Comparison of ENCODE assay signal across 21 cellular contexts in the genomic region with DNA sequence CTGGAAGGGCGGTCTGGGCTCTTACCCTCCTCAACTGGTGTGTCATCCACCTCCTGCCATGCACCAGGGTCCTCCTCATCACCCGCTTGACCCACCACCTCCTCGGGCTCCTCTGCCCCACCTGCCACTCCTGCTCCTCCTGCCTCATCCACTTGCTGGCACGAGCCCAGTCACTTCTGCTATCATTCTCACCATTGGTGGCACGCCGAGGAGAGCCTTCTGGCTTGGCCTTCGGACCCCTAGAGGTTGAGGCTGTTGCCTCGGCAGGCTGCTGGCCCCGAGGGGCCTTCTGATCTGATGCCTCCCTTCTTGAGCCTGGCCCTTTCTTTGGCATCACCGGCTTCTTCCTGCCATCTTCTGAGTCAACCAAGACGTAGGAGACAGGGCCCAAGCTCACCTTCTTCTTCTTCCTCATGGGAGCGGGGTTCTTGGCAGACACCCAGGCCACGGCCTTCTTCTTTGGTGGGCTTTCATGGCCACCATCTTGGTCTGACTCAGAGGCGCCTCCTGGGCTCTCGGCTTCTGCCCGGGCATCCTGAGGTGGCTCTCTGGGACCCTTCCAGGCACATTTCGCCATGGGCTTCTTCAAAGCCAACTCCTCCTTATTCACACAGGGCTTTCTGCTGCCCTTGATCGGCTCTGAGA. TPM values are rescaled to one million over a fixed set of nuclear protein-coding genes. Genes with fewer than 3 reads are reported as not detected.
DNase-seq lines count a peak whose midpoint lies in the region; ATAC-seq and TF ChIP-seq lines count a peak whose summit lies in the region.
"Had no signal": no experiment of that assay in that cellular context is flagged by ENCODE, and none has a peak within 500 bp of the region (broad histone marks: within the 10 kb centered on the region; RNA-seq: fewer than 3 reads in every experiment).

No MANE protein-coding gene starts in this region.

- H3K27me3 Mint-ChIP-seq in central memory CD8-positive, alpha-beta T cell = peaks cover 79% of the 10 kb centered on the region

- DNase-seq in RWPE1 (ENCODE audit: low spot score) (no peak), upper lobe of right lung (peak; percentile 62), HCEC 1CT (no peak), dedifferentiated amniotic fluid mesenchymal stem cell (ENCODE audit: extremely low spot score) (no peak)
- no peak for DNase-seq in central memory CD8-positive, alpha-beta T cell (ENCODE audit: low spot score in 2 of 2)
- no peak for DNase-seq in effector CD8-positive, alpha-beta T cell (lab: John Stamatoyannopoulos, UW)
- DNase-seq: ACHN, DMS79 treated with DMSO at 0.1 percent for 48 hours, H7, NCI-H1417 treated with DMSO at 0.1 percent for 48 hours, NCI-H187 treated with DMSO at 0.1 percent for 48 hours, NCI-H226, NCI-H524, RPMI8226, SIG-M5 had no signal

- no peak overlapping the region for H3K4me2 ChIP-seq in neural cell (ENCODE audit: low read length)
- H3K4me2 ChIP-seq: KMS-11 had no signal

- TF ChIP-seq CTCF in RWPE1 (conservative IDR thresholded peaks at IDR 0.05; ENCODE audit: low read depth) (no peak), neural cell (IDR thresholded peaks at IDR 0.05; ENCODE audit: poor library complexity, severe bottlenecking) (no peak), upper lobe of right lung (IDR thresholded peaks at IDR 0.05) (no peak)

- no peak for TF ChIP-seq EP300 in neural cell (conservative IDR thresholded peaks at IDR 0.05; ENCODE audit: poor library complexity, severe bottlenecking)

- no peak for TF ChIP-seq RAD21 in neural cell (conservative IDR thresholded peaks at IDR 0.05)

- no peaks in the 10 kb centered on the region for H4K20me1 ChIP-seq in neural cell (ENCODE audit: insufficient read depth)

- peaks cover 14% of the 10 kb centered on the region for H3K4me1 ChIP-seq in upper lobe of right lung

- no peaks in the 10 kb centered on the region for H3F3A ChIP-seq in neural cell (ENCODE audit: insufficient read depth, low read length, poor library complexity, severe bottlenecking)

- H3K4me1 Mint-ChIP-seq in central memory CD8-positive, alpha-beta T cell = peaks cover 8% of the 10 kb centered on the region

- H3K27me3 ChIP-seq in neural cell (ENCODE audit: insufficient read depth, low read depth, low read length) = no peaks in the 10 kb centered on the region
- H3K27me3 ChIP-seq in upper lobe of right lung = peaks cover 5% of the 10 kb centered on the region

- no peak overlapping the region for H2AFZ ChIP-seq in neural cell (ENCODE audit: low read depth, low read length)

- no peaks in the 10 kb centered on the region for H3K9me3 Mint-ChIP-seq in central memory CD8-positive, alpha-beta T cell

- H3K9me2 ChIP-seq in neural cell (ENCODE audit: insufficient read depth, low read length) = no peaks in the 10 kb centered on the region

- H3K9me3 ChIP-seq in neural cell (ENCODE audit: low read length) (no peaks in the 10 kb centered on the region), upper lobe of right lung (no peaks in the 10 kb centered on the region)

- H3K36me3 Mint-ChIP-seq in central memory CD8-positive, alpha-beta T cell (ENCODE audit: insufficient read depth) = peaks cover 3% of the 10 kb centered on the region
- H3K36me3 Mint-ChIP-seq: CD14-positive monocyte had no signal

- intact Hi-C loops in upper lobe of right lung (cut with DNase I) = no loop called here

- H3K36me3 ChIP-seq in neural cell (ENCODE audit: insufficient read depth, low read length) (no peaks in the 10 kb centered on the region), upper lobe of right lung (no peaks in the 10 kb centered on the region)

- no peak overlapping the region for H3K4me3 Mint-ChIP-seq in central memory CD8-positive, alpha-beta T cell

- no peak overlapping the region for H3K9ac ChIP-seq in neural cell (ENCODE audit: low read length)
- H3K9ac ChIP-seq: KMS-11 had no signal

- POLR2A ChIA-PET in RWPE1 (lab: Yijun Ruan, JAX; ENCODE audit: low non-redundant PET) = no interaction called here

- CTCF ChIA-PET in RWPE1 (lab: Yijun Ruan, JAX) = interaction anchor here (0.6 kb wide), 1 partner anchor 203 kb away, joined by 3 read pairs; no protein-coding TSS in a partner anchor

- H3K4me3 ChIP-seq in neural cell (ENCODE audit: low read length) = peak overlapping the region; percentile 98
- no peak overlapping the region for H3K4me3 ChIP-seq in upper lobe of right lung

- H3K79me2 ChIP-seq in neural cell (replicated peaks; ENCODE audit: insufficient read depth, low read length) = peaks cover 18% of the 10 kb centered on the region

- peak overlapping the region; percentile 74 for H3K27ac Mint-ChIP-seq in central memory CD8-positive, alpha-beta T cell (ENCODE audit: low read depth)

- peak overlapping the region; percentile 65; the same call in 1 of the 2 replicates for H3K27ac ChIP-seq in RWPE1
- H3K27ac ChIP-seq in neural cell (ENCODE audit: low read length) = no peak overlapping the region
- H3K27ac ChIP-seq in upper lobe of right lung = no peak overlapping the region
- H3K27ac ChIP-seq: HL-60, KMS-11 had no signal

- no peak for ATAC-seq in central memory CD8-positive, alpha-beta T cell (replicated peaks; ENCODE audit: extremely low read depth, poor library complexity, severe bottlenecking)
- no peak for ATAC-seq in upper lobe of right lung

TF ChIP-seq in neural cell, 6 proteins besides CTCF, POLR2A, EP300 and RAD21:
- TF ChIP-seq TAF1 (IDR thresholded peaks at IDR 0.05; ENCODE audit: low read depth) (no peak), SMC3 (conservative IDR thresholded peaks at IDR 0.05; ENCODE audit: poor library complexity) (no peak), EZH2 (IDR thresholded peaks at IDR 0.05; ENCODE audit: borderline replicate concordance, insufficient read depth, low read length, poor library complexity, severe bottlenecking) (no peak), MXI1 (conservative IDR thresholded peaks at IDR 0.05; ENCODE audit: poor library complexity, severe bottlenecking) (no peak), POLR2AphosphoS5 (IDR thresholded peaks at IDR 0.05) (no peak)
- TF ChIP-seq, protein P1, sequence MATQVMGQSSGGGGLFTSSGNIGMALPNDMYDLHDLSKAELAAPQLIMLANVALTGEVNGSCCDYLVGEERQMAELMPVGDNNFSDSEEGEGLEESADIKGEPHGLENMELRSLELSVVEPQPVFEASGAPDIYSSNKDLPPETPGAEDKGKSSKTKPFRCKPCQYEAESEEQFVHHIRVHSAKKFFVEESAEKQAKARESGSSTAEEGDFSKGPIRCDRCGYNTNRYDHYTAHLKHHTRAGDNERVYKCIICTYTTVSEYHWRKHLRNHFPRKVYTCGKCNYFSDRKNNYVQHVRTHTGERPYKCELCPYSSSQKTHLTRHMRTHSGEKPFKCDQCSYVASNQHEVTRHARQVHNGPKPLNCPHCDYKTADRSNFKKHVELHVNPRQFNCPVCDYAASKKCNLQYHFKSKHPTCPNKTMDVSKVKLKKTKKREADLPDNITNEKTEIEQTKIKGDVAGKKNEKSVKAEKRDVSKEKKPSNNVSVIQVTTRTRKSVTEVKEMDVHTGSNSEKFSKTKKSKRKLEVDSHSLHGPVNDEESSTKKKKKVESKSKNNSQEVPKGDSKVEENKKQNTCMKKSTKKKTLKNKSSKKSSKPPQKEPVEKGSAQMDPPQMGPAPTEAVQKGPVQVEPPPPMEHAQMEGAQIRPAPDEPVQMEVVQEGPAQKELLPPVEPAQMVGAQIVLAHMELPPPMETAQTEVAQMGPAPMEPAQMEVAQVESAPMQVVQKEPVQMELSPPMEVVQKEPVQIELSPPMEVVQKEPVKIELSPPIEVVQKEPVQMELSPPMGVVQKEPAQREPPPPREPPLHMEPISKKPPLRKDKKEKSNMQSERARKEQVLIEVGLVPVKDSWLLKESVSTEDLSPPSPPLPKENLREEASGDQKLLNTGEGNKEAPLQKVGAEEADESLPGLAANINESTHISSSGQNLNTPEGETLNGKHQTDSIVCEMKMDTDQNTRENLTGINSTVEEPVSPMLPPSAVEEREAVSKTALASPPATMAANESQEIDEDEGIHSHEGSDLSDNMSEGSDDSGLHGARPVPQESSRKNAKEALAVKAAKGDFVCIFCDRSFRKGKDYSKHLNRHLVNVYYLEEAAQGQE (IDR thresholded peaks at IDR 0.05; ENCODE audit: borderline replicate concordance) = no peak

RNA-seq across cellular contexts. Expression of gene PNMA8A, which starts 1.7 kb away (rescaled TPM):
- polyA plus RNA-seq in neural cell = 234 and 238 TPM in 2 replicates
- polyA minus RNA-seq in neural cell = 182 and 186 TPM in 2 replicates
- total RNA-seq in upper lobe of right lung = 1.8 TPM
- total RNA-seq: HT1080 had no signal
- polyA plus RNA-seq: CD14-positive monocyte had no signal

RNA-seq across cellular contexts. Expression of gene PNMA8B, which starts 26.0 kb away (rescaled TPM):
- 9.9 and 10.1 TPM in 2 replicates for polyA plus RNA-seq in neural cell
- polyA minus RNA-seq in neural cell = 24.0 and 27.0 TPM in 2 replicates
- 1.9 TPM for total RNA-seq in upper lobe of right lung
- total RNA-seq: HT1080 had no signal

RNA-seq across cellular contexts. Expression of gene PNMA8C, which starts 40.9 kb away (rescaled TPM):
- polyA plus RNA-seq in neural cell = 16.1 and 17.2 TPM in 2 replicates
- polyA minus RNA-seq in neural cell = 27.9 and 29.0 TPM in 2 replicates
- not detected for total RNA-seq in upper lobe of right lung
- total RNA-seq: HT1080, M059J had no signal
- polyA plus RNA-seq: CD14-positive monocyte had no signal

RNA-seq across cellular contexts. Expression of gene CCDC8, which starts 56.3 kb away (rescaled TPM):
- 0.84 and 2.4 TPM in 2 replicates for polyA plus RNA-seq in neural cell
- polyA minus RNA-seq in neural cell = 1.7 and 2.2 TPM in 2 replicates
- 8.9 TPM for total RNA-seq in upper lobe of right lung
- total RNA-seq: HT1080, M059J had no signal
- polyA plus RNA-seq: CD14-positive monocyte had no signal
